ENCODE assay signal across 14 cellular contexts in the genomic region with DNA sequence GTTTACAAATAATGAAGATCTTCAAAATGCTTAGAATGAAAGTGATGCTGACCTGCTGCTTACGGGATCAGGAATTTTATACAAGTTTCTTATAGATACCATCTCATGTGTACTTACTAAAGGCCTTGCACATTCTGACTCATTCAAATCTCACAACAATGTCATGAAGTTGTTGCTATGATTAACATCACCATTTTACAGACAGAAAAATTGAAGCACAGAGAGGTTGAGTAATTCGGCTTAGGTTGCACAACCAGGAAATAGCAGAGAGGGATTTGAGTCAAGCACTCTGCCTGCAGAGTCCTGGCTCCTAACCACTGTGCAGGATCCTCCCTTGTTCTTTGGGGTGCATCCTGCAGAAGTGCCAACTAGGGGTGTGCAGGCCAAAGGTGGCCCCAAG.
DNase-seq lines count a peak whose midpoint lies in the region; ATAC-seq, FAIRE-seq and TF ChIP-seq lines count a peak whose summit lies in the region.
"Had no signal": no experiment of that assay in that cellular context is flagged by ENCODE, and none has a peak within 500 bp of the region (broad histone marks: within the 10 kb centered on the region; RNA-seq: fewer than 3 reads in every experiment).

No MANE protein-coding gene starts in this region.

- TF ChIP-seq CTCF in natural killer cell (IDR thresholded peaks at IDR 0.05) = no peak
- TF ChIP-seq CTCF in fibroblast of mammary gland (conservative IDR thresholded peaks at IDR 0.05; ENCODE audit: control insufficient read depth, insufficient read depth, low read depth, low read length) = no peak
- no peak for TF ChIP-seq CTCF in spleen (IDR thresholded peaks at IDR 0.05 in 8 of 11, conservative IDR thresholded peaks at IDR 0.05 in 3 of 11)

- H3K4me1 Mint-ChIP-seq in natural killer cell treated with Interleukin-12 subunit alpha and Interleukin-12 subunit beta and Interleukin-15 and Interleukin-18, amount 100 ng/mL, for 72 hours (ENCODE audit: low read depth in 2 of 2) = peaks cover 0 to 6% of the 10 kb centered on the region in 2 donors
- no peaks in the 10 kb centered on the region for H3K4me1 Mint-ChIP-seq in natural killer cell
- H3K4me1 Mint-ChIP-seq: central memory CD8-positive, alpha-beta T cell had no signal

- H3K4me3 ChIP-seq in fibroblast of mammary gland (ENCODE audit: control insufficient read depth, low read depth, low read length) = no peak overlapping the region
- no peak overlapping the region for H3K4me3 ChIP-seq in spleen
- H3K4me3 ChIP-seq: uterus had no signal

- H3K9me3 ChIP-seq in spleen = no peaks in the 10 kb centered on the region
- H3K9me3 ChIP-seq: uterus had no signal

- H3K36me3 Mint-ChIP-seq in natural killer cell treated with Interleukin-12 subunit alpha and Interleukin-12 subunit beta and Interleukin-15 and Interleukin-18, amount 100 ng/mL, for 72 hours = no peaks in the 10 kb centered on the region
- H3K36me3 Mint-ChIP-seq in natural killer cell = no peaks in the 10 kb centered on the region

- H3K27ac ChIP-seq in spleen = peak overlapping the region in 2 of 8 donors; percentile 10 to 53
- H3K27ac ChIP-seq: uterus had no signal

- peak; percentile 95 for FAIRE-seq in urothelium cell line (lab: Jason Lieb, UNC)

- peak; percentile 39 to 70 for ATAC-seq in natural killer cell treated with Interleukin-12 subunit alpha and Interleukin-12 subunit beta and Interleukin-15 and Interleukin-18, amount 100 ng/mL, for 72 hours
- ATAC-seq in natural killer cell = no peak
- ATAC-seq in HG02763 (IDR thresholded peaks at IDR 0.05; ENCODE audit: unreplicated experiment) = no peak
- ATAC-seq: activated CD8-positive, alpha-beta T cell treated with anti-CD3 and anti-CD28 coated beads, Interleukin-2, amount 10 ng/mL, durations not matched to agents 7 days and 5 days had no signal

- no peak overlapping the region for H3K27ac Mint-ChIP-seq in natural killer cell treated with Interleukin-12 subunit alpha and Interleukin-12 subunit beta and Interleukin-15 and Interleukin-18, amount 100 ng/mL, for 72 hours
- H3K27ac Mint-ChIP-seq in natural killer cell = no peak overlapping the region
- H3K27ac Mint-ChIP-seq: activated CD8-positive, alpha-beta T cell treated with anti-CD3 and anti-CD28 coated beads, Interleukin-2, amount 10 ng/mL, durations not matched to agents 7 days and 5 days had no signal

- H3K27me3 Mint-ChIP-seq in natural killer cell treated with Interleukin-12 subunit alpha and Interleukin-12 subunit beta and Interleukin-15 and Interleukin-18, amount 100 ng/mL, for 72 hours = peaks cover 32 to 57% of the 10 kb centered on the region in 2 donors
- peaks cover 24 to 48% of the 10 kb centered on the region in 2 donors for H3K27me3 Mint-ChIP-seq in natural killer cell (ENCODE audit: low read depth in 2 of 2)

- no peak overlapping the region for H3K4me3 Mint-ChIP-seq in natural killer cell treated with Interleukin-12 subunit alpha and Interleukin-12 subunit beta and Interleukin-15 and Interleukin-18, amount 100 ng/mL, for 72 hours
- no peak overlapping the region for H3K4me3 Mint-ChIP-seq in natural killer cell
- H3K4me3 Mint-ChIP-seq: activated CD8-positive, alpha-beta T cell treated with anti-CD3 and anti-CD28 coated beads, Interleukin-2, amount 10 ng/mL, durations not matched to agents 7 days and 5 days; central memory CD8-positive, alpha-beta T cell had no signal

- TF ChIP-seq POLR2A in spleen (IDR thresholded peaks at IDR 0.05) = no peak

- H3K4me1 ChIP-seq in spleen = peaks cover 0 to 28% (median 4%) of the 10 kb centered on the region in 6 donors

- intact Hi-C loops in natural killer cell (cut with micrococcal nuclease) (no loop called here), spleen (cut with DNase I; ENCODE audit: low total_unique reads) (loop anchor here (10.0 kb wide), 1 partner anchor 64 kb away; no protein-coding TSS in a partner anchor)

- peaks cover 0 to 49% (median 0%) of the 10 kb centered on the region in 7 donors for H3K27me3 ChIP-seq in spleen (replicated peaks in 1 of 7)
- H3K27me3 ChIP-seq: uterus had no signal

- no peaks in the 10 kb centered on the region for H3K36me3 ChIP-seq in spleen
- H3K36me3 ChIP-seq: uterus had no signal

- H3K9me3 Mint-ChIP-seq in natural killer cell treated with Interleukin-12 subunit alpha and Interleukin-12 subunit beta and Interleukin-15 and Interleukin-18, amount 100 ng/mL, for 72 hours = no peaks in the 10 kb centered on the region
- no peaks in the 10 kb centered on the region for H3K9me3 Mint-ChIP-seq in natural killer cell
- H3K9me3 Mint-ChIP-seq: central memory CD8-positive, alpha-beta T cell had no signal

- WGBS in spleen, 5 donors = 58 to 79% (median 78%) methylated on average over 2 of the region's 2 CpGs

- DNase-seq in natural killer cell treated with Interleukin-12 subunit alpha and Interleukin-12 subunit beta and Interleukin-15 and Interleukin-18, amount 100 ng/mL, for 72 hours (ENCODE audit: low spot score) = no peak
- no peak for DNase-seq in natural killer cell
- peak; percentile 80 for DNase-seq in SIG-M5 treated with dmso at 0.1 percent for 504 hours (lab: John Stamatoyannopoulos, UW; ENCODE audit: unreplicated experiment)
- DNase-seq in fibroblast of mammary gland (ENCODE audit: low read depth) = peak; percentile 34
- no peak for DNase-seq in urothelium cell line (ENCODE audit: low spot score)
- DNase-seq in DMS 273 (lab: John Stamatoyannopoulos, UW; ENCODE audit: unreplicated experiment) = no peak
- no peak for DNase-seq in spleen
- DNase-seq: activated CD8-positive, alpha-beta T cell treated with anti-CD3 and anti-CD28 coated beads, Interleukin-2, amount 10 ng/mL, durations not matched to agents 7 days and 5 days; activated gamma-delta T cell treated with Interleukin-2 at 50 U/mL for 16 hours; DMS79 treated with DMSO at 0.1 percent for 48 hours; NCI-H2171; uterus had no signal

Comparison
In these comparisons a context has a peak if more than half of its experiments do, and no peak if none do; other contexts are left out.
1. ATAC-seq: peak in natural killer cell treated with Interleukin-12 subunit alpha and Interleukin-12 subunit beta and Interleukin-15 and Interleukin-18, amount 100 ng/mL, for 72 hours (2 of 2); none in natural killer cell (0 of 3) and HG02763 (single experiment).
2. DNase-seq: peak in SIG-M5 treated with dmso at 0.1 percent for 504 hours (single experiment) and fibroblast of mammary gland (single experiment); none in natural killer cell treated with Interleukin-12 subunit alpha and Interleukin-12 subunit beta and Interleukin-15 and Interleukin-18, amount 100 ng/mL, for 72 hours (single experiment), natural killer cell (single experiment), urothelium cell line (single experiment), DMS 273 (single experiment) and spleen (single experiment).